Comparison of ENCODE assay signal across 22 cellular contexts in genomic region chr3:78148986-78149717, GRCh38.
"Had no signal": no experiment of that assay in that cellular context is flagged by ENCODE, and none has a peak within 500 bp of the region (broad histone marks: within the 10 kb centered on the region; RNA-seq: fewer than 3 reads in every experiment).

No MANE protein-coding gene starts in this region.

- H3K36me3 ChIP-seq: esophagus squamous epithelium, lower lobe of right lung, tibial artery had no signal

- H3K4me1 Mint-ChIP-seq: activated naive CD8-positive, alpha-beta T cell treated with anti-CD3 and anti-CD28 coated beads, Interleukin-2, amount 10 ng/mL, durations not matched to agents 7 days and 5 days; naive B cell; stimulated activated effector memory CD8-positive, alpha-beta T cell treated with anti-CD3 and anti-CD28 coated beads, Interleukin-12 subunit alpha, Interleukin-12 subunit beta, amount 100 ng/mL, for 72 hours; stimulated activated naive CD8-positive, alpha-beta T cell treated with anti-CD3 and anti-CD28 coated beads, Interleukin-15, amount 100 ng/mL, for 72 hours had no signal

- H3K27me3 Mint-ChIP-seq: activated CD4-positive, alpha-beta memory T cell treated with anti-CD3 and anti-CD28 coated beads for 36 hours; activated naive CD8-positive, alpha-beta T cell treated with anti-CD3 and anti-CD28 coated beads, Interleukin-2, amount 10 ng/mL, durations not matched to agents 7 days and 5 days; naive B cell; stimulated activated naive CD8-positive, alpha-beta T cell treated with anti-CD3 and anti-CD28 coated beads, Interleukin-15, amount 100 ng/mL, for 72 hours had no signal

- H3K36me3 Mint-ChIP-seq: activated CD4-positive, alpha-beta memory T cell treated with anti-CD3 and anti-CD28 coated beads for 36 hours; activated naive CD8-positive, alpha-beta T cell treated with anti-CD3 and anti-CD28 coated beads, Interleukin-2, amount 10 ng/mL, durations not matched to agents 7 days and 5 days; brain; naive B cell; stimulated activated effector memory CD8-positive, alpha-beta T cell treated with anti-CD3 and anti-CD28 coated beads, Interleukin-12 subunit alpha, Interleukin-12 subunit beta, amount 100 ng/mL, for 72 hours had no signal

- H3K27me3 ChIP-seq: dorsolateral prefrontal cortex, esophagus squamous epithelium, tibial artery had no signal

- DNase-seq: activated CD4-positive, alpha-beta memory T cell treated with anti-CD3 and anti-CD28 coated beads for 36 hours; activated CD4-positive, alpha-beta T cell treated with anti-CD3 and anti-CD28 coated beads for 4 hours; activated CD4-positive, CD25-positive, alpha-beta regulatory T cell; activated effector memory CD4-positive, alpha-beta T cell treated with Interleukin-2 at 50 U/mL for 16 hours; activated naive CD4-positive, alpha-beta T cell treated with anti-CD3 and anti-CD28 coated beads for 36 hours; activated naive CD8-positive, alpha-beta T cell treated with anti-CD3 and anti-CD28 coated beads, Interleukin-2, amount 10 ng/mL, durations not matched to agents 7 days and 5 days; activated T-cell treated with anti-CD3 and anti-CD28 coated beads, Interleukin-2, amount 50 U/mL, for 72 hours; caudate nucleus; dorsolateral prefrontal cortex; esophagus squamous epithelium; lower lobe of right lung; naive B cell; nucleus accumbens; small intestine; stimulated activated CD4-positive, alpha-beta T cell treated with anti-CD3 and anti-CD28 coated beads, Interleukin-2, amount 100 ng/mL, for 24 hours; stimulated activated naive CD8-positive, alpha-beta T cell treated with anti-CD3 and anti-CD28 coated beads, Interleukin-15, amount 100 ng/mL, for 72 hours; T-helper 1 cell; tibial artery had no signal

- ATAC-seq: activated T-cell treated with anti-CD3 and anti-CD28 coated beads, Interleukin-2, amount 50 U/mL, for 72 hours; left lobe of liver; lower lobe of right lung; sciatic nerve; stimulated activated effector memory CD8-positive, alpha-beta T cell treated with anti-CD3 and anti-CD28 coated beads, Interleukin-12 subunit alpha, Interleukin-12 subunit beta, amount 100 ng/mL, for 72 hours; stimulated activated naive CD8-positive, alpha-beta T cell treated with anti-CD3 and anti-CD28 coated beads, Interleukin-15, amount 100 ng/mL, for 72 hours had no signal

- H3K4me1 ChIP-seq: esophagus squamous epithelium, lower lobe of right lung, tibial artery had no signal

- H3K9me3 ChIP-seq: lower lobe of right lung, tibial artery had no signal

- H3K27ac Mint-ChIP-seq: activated CD4-positive, alpha-beta memory T cell treated with anti-CD3 and anti-CD28 coated beads for 36 hours; activated naive CD4-positive, alpha-beta T cell treated with anti-CD3 and anti-CD28 coated beads for 36 hours; activated naive CD8-positive, alpha-beta T cell treated with anti-CD3 and anti-CD28 coated beads, Interleukin-2, amount 10 ng/mL, durations not matched to agents 7 days and 5 days; activated T-cell treated with anti-CD3 and anti-CD28 coated beads, Interleukin-2, amount 50 U/mL, for 72 hours; brain; naive B cell; stimulated activated effector memory CD8-positive, alpha-beta T cell treated with anti-CD3 and anti-CD28 coated beads, Interleukin-12 subunit alpha, Interleukin-12 subunit beta, amount 100 ng/mL, for 72 hours; stimulated activated naive CD8-positive, alpha-beta T cell treated with anti-CD3 and anti-CD28 coated beads, Interleukin-15, amount 100 ng/mL, for 72 hours had no signal

- H3K27ac ChIP-seq: dorsolateral prefrontal cortex, esophagus squamous epithelium, lower lobe of right lung, tibial artery had no signal

- H3K4me3 ChIP-seq: dorsolateral prefrontal cortex, esophagus squamous epithelium, lower lobe of right lung, tibial artery had no signal

- H3K4me3 Mint-ChIP-seq: activated CD4-positive, alpha-beta memory T cell treated with anti-CD3 and anti-CD28 coated beads for 36 hours; activated naive CD4-positive, alpha-beta T cell treated with anti-CD3 and anti-CD28 coated beads for 36 hours; activated naive CD8-positive, alpha-beta T cell treated with anti-CD3 and anti-CD28 coated beads, Interleukin-2, amount 10 ng/mL, durations not matched to agents 7 days and 5 days; activated T-cell treated with anti-CD3 and anti-CD28 coated beads, Interleukin-2, amount 50 U/mL, for 72 hours; brain; naive B cell; stimulated activated effector memory CD8-positive, alpha-beta T cell treated with anti-CD3 and anti-CD28 coated beads, Interleukin-12 subunit alpha, Interleukin-12 subunit beta, amount 100 ng/mL, for 72 hours; stimulated activated naive CD8-positive, alpha-beta T cell treated with anti-CD3 and anti-CD28 coated beads, Interleukin-15, amount 100 ng/mL, for 72 hours had no signal
